In the genomic region with DNA sequence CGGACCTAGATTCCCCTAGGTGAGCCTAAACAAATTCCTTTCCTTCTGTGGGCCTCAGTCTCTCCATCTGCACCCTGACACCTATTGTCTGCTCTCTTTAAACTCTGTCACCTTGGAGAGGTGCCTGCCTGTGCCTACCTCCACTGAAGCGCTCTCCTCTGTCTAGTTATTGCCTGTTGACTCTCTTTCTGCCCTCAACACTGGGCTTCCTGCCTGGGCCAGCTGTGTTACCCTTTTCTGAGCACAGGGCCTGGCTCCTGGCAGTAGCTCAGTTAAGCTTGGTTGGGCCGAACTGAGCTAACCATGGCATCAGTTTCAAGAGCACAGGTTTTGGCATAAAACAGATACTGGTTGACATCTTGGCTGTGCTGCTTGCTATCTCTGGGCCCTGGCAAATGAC, we compare ENCODE assay signal across 25 cellular contexts. TPM values are rescaled to one million over a fixed set of nuclear protein-coding genes. Genes with fewer than 3 reads are reported as not detected.
DNase-seq lines count a peak whose midpoint lies in the region; ATAC-seq and TF ChIP-seq lines count a peak whose summit lies in the region.
"Had no signal": no experiment of that assay in that cellular context is flagged by ENCODE, and none has a peak within 500 bp of the region (broad histone marks: within the 10 kb centered on the region; RNA-seq: fewer than 3 reads in every experiment).

No MANE protein-coding gene starts in this region.

- TF ChIP-seq POLR2A in vagina (IDR thresholded peaks at IDR 0.05): no peak

- ATAC-seq in activated CD8-positive, alpha-beta memory T cell treated with anti-CD3 and anti-CD28 coated beads, Interleukin-2, amount 10 ng/mL, durations not matched to agents 7 days and 5 days: no peak
- ATAC-seq: esophagus mucosa had no signal

- H3K27ac Mint-ChIP-seq in activated CD8-positive, alpha-beta memory T cell treated with anti-CD3 and anti-CD28 coated beads, Interleukin-2, amount 10 ng/mL, durations not matched to agents 7 days and 5 days: no peak overlapping the region
- H3K27ac Mint-ChIP-seq: activated T-cell treated with anti-CD3 and anti-CD28 coated beads, Interleukin-2, amount 50 U/mL, for 24 hours; dendritic cell treated with granulocyte-macrophage colony-stimulating factor and Interleukin-4, amounts not matched to agents 40 ng/mL and 50 ng/mL, for 4 days; endodermal cell; neural progenitor cell had no signal

- no peak for TF ChIP-seq CTCF in right atrium auricular region (IDR thresholded peaks at IDR 0.05)
- TF ChIP-seq CTCF in vagina (IDR thresholded peaks at IDR 0.05): no peak

- intact Hi-C loops in vagina (cut with DNase I): no loop called here

- DNase-seq in activated CD8-positive, alpha-beta memory T cell treated with anti-CD3 and anti-CD28 coated beads for 24 hours: peak; percentile 32
- DNase-seq in activated CD8-positive, alpha-beta memory T cell treated with anti-CD3 and anti-CD28 coated beads, Interleukin-2, amount 10 ng/mL, durations not matched to agents 7 days and 5 days: no peak
- DNase-seq in NCI-H1092 treated with DMSO at 0.1 percent for 48 hours (lab: John Stamatoyannopoulos, UW) (peak; percentile 77), right atrium auricular region (ENCODE audit: low spot score) (no peak), vagina (ENCODE audit: extremely low spot score in 2 of 2) (peak; percentile 47 to 67)
- DNase-seq in stimulated activated CD4-positive, alpha-beta T cell treated with anti-CD3 and anti-CD28 coated beads, Interleukin-12 subunit alpha, Interleukin-12 subunit beta, amount 100 ng/mL, for 4 hours: no peak
- DNase-seq in central memory CD4-positive, alpha-beta T cell: no peak
- DNase-seq: activated CD4-positive, alpha-beta T cell treated with anti-CD3 and anti-CD28 coated beads for 48 hours; activated gamma-delta T cell treated with Interleukin-2 at 50 U/mL for 16 hours; activated T-cell treated with anti-CD3 and anti-CD28 coated beads, Interleukin-2, amount 50 U/mL, for 24 hours; KG1; MM.1S; PC-9; stimulated activated CD4-positive, alpha-beta T cell treated with anti-CD3 and anti-CD28 coated beads, Interleukin-15, amount 100 ng/mL, for 24 hours; stimulated activated naive CD4-positive, alpha-beta T cell treated with Interleukin-2 at 50 U/mL for 16 hours; WERI-Rb-1 had no signal

- H3K9me3 ChIP-seq in right atrium auricular region (no peaks in the 10 kb centered on the region), vagina (no peaks in the 10 kb centered on the region)
- H3K9me3 ChIP-seq: sigmoid colon had no signal

- H3K36me3 ChIP-seq in right atrium auricular region (no peaks in the 10 kb centered on the region), vagina (no peaks in the 10 kb centered on the region)
- H3K36me3 ChIP-seq: neural progenitor cell, sigmoid colon, WERI-Rb-1 had no signal

- H3K4me1 Mint-ChIP-seq in activated CD8-positive, alpha-beta memory T cell treated with anti-CD3 and anti-CD28 coated beads, Interleukin-2, amount 10 ng/mL, durations not matched to agents 7 days and 5 days: no peaks in the 10 kb centered on the region
- H3K4me1 Mint-ChIP-seq: central memory CD8-positive, alpha-beta T cell had no signal

- CTCF ChIA-PET in activated CD8-positive, alpha-beta memory T cell treated with anti-CD3 and anti-CD28 coated beads, Interleukin-2, amount 10 ng/mL, durations not matched to agents 7 days and 5 days (lab: Charles Lee): no interaction called here

- no peaks in the 10 kb centered on the region for H3K27me3 ChIP-seq in right atrium auricular region
- H3K27me3 ChIP-seq in vagina: no peaks in the 10 kb centered on the region
- H3K27me3 ChIP-seq: neural progenitor cell had no signal

- H3K9me3 Mint-ChIP-seq in activated CD8-positive, alpha-beta memory T cell treated with anti-CD3 and anti-CD28 coated beads, Interleukin-2, amount 10 ng/mL, durations not matched to agents 7 days and 5 days (ENCODE audit: low read depth): no peaks in the 10 kb centered on the region
- H3K9me3 Mint-ChIP-seq: activated T-cell treated with anti-CD3 and anti-CD28 coated beads, Interleukin-2, amount 50 U/mL, for 24 hours; central memory CD8-positive, alpha-beta T cell; dendritic cell treated with granulocyte-macrophage colony-stimulating factor and Interleukin-4, amounts not matched to agents 40 ng/mL and 50 ng/mL, for 4 days; endodermal cell; neural progenitor cell had no signal

- H3K27me3 Mint-ChIP-seq in activated CD8-positive, alpha-beta memory T cell treated with anti-CD3 and anti-CD28 coated beads, Interleukin-2, amount 10 ng/mL, durations not matched to agents 7 days and 5 days: peaks cover 12% of the 10 kb centered on the region

- no peak overlapping the region for H3K4me3 Mint-ChIP-seq in activated CD8-positive, alpha-beta memory T cell treated with anti-CD3 and anti-CD28 coated beads, Interleukin-2, amount 10 ng/mL, durations not matched to agents 7 days and 5 days
- H3K4me3 Mint-ChIP-seq: activated T-cell treated with anti-CD3 and anti-CD28 coated beads, Interleukin-2, amount 50 U/mL, for 24 hours; central memory CD8-positive, alpha-beta T cell; dendritic cell treated with granulocyte-macrophage colony-stimulating factor and Interleukin-4, amounts not matched to agents 40 ng/mL and 50 ng/mL, for 4 days; endodermal cell had no signal

- H3K4me3 ChIP-seq in right atrium auricular region (no peak overlapping the region), vagina (no peak overlapping the region)
- H3K4me3 ChIP-seq: neural progenitor cell, PC-9, sigmoid colon had no signal

- H3K4me1 ChIP-seq in right atrium auricular region: peaks cover 0 to 40% of the 10 kb centered on the region in 2 donors
- no peaks in the 10 kb centered on the region for H3K4me1 ChIP-seq in vagina

- H3K27ac ChIP-seq in right atrium auricular region: peak overlapping the region; percentile 49 to 84
- H3K27ac ChIP-seq in vagina: no peak overlapping the region
- H3K27ac ChIP-seq: neural progenitor cell, PC-9, sigmoid colon, WERI-Rb-1 had no signal

- H3K36me3 Mint-ChIP-seq in activated CD8-positive, alpha-beta memory T cell treated with anti-CD3 and anti-CD28 coated beads, Interleukin-2, amount 10 ng/mL, durations not matched to agents 7 days and 5 days: no peaks in the 10 kb centered on the region
- H3K36me3 Mint-ChIP-seq: neural progenitor cell had no signal

RNA-seq across cellular contexts. Expression of gene PRMT8, which starts 43.5 kb away (rescaled TPM):
- not detected for total RNA-seq in activated CD8-positive, alpha-beta memory T cell treated with anti-CD3 and anti-CD28 coated beads, Interleukin-2, amount 10 ng/mL, durations not matched to agents 7 days and 5 days
- total RNA-seq in right atrium auricular region (under 1 TPM; 0.52 to 0.67 TPM), vagina (not detected)
- total RNA-seq: activated CD8-positive, alpha-beta memory T cell treated with anti-CD3 and anti-CD28 coated beads for 36 hours; Daoy; esophagus mucosa; PC-9; posterior vena cava had no signal

Comparison
In these comparisons a context has a peak if more than half of its experiments do, and no peak if none do; other contexts are left out.
1. DNase-seq: peak in activated CD8-positive, alpha-beta memory T cell treated with anti-CD3 and anti-CD28 coated beads for 24 hours (single experiment), NCI-H1092 treated with DMSO at 0.1 percent for 48 hours (single experiment) and vagina (2 of 2); none in activated CD8-positive, alpha-beta memory T cell treated with anti-CD3 and anti-CD28 coated beads, Interleukin-2, amount 10 ng/mL, durations not matched to agents 7 days and 5 days (single experiment), right atrium auricular region (single experiment), stimulated activated CD4-positive, alpha-beta T cell treated with anti-CD3 and anti-CD28 coated beads, Interleukin-12 subunit alpha, Interleukin-12 subunit beta, amount 100 ng/mL, for 4 hours (single experiment) and central memory CD4-positive, alpha-beta T cell (single experiment).